In the genomic region with DNA sequence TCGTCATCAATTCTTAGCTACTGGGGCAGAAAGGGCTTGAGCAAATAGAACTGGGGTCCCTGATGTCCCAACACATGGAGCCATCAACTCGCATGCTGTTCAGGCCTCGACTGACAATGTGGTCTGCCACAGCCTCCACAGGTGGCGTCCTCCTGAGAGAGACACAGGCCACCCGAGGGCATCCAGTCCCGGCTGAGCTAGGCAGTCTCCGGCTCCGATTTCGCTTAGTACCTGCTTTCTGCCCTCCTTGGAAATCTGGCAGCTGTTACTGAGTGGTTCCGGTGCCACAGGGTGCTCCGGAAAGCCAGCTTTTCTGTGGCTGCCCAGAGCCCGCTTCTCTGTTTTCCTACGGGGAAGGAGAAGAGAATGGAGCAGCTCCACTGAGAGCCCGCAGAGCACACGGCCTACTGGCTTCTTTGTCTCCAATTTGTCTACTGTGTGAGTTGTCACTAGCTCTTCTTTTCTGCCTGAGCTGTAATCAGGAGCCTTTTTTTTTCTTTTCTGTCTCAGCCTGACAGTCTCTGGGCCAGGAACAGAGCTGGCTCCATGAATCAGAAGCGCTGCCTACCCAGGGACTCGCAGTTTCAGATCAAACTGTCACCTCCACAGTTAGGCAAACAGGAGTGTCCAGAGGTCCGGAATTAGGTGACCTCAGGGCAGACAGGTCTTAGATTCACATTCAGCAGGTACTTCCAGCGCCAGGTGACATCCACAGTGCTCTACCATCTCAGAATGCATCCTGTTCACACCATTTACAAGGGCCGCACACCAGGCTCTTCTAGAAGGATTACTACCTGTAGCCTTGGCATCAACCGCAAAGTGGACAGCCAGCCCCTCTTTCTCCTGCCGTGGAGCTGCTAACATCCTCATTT, we compare ENCODE assay signal across 18 cellular contexts.
"Had no signal": no experiment of that assay in that cellular context is flagged by ENCODE, and none has a peak within 500 bp of the region (broad histone marks: within the 10 kb centered on the region; RNA-seq: fewer than 3 reads in every experiment).

No MANE protein-coding gene starts in this region.

- H3K4me3 Mint-ChIP-seq: activated naive CD4-positive, alpha-beta T cell treated with anti-CD3 and anti-CD28 coated beads for 36 hours; natural killer cell treated with Interleukin-12 subunit alpha and Interleukin-12 subunit beta and Interleukin-15 and Interleukin-18, amount 100 ng/mL, for 72 hours; T-cell had no signal

- H3K27me3 Mint-ChIP-seq: natural killer cell treated with Interleukin-12 subunit alpha and Interleukin-12 subunit beta and Interleukin-15 and Interleukin-18, amount 100 ng/mL, for 72 hours; T-cell had no signal

- DNase-seq: activated CD4-positive, CD25-positive, alpha-beta regulatory T cell treated with anti-CD3 and anti-CD28 coated beads, Interleukin-2, amount 50 U/mL, for 72 hours; activated naive CD4-positive, alpha-beta T cell treated with anti-CD3 and anti-CD28 coated beads for 36 hours; activated T-cell treated with anti-CD3 and anti-CD28 coated beads for 4 hours; cortex of kidney; effector CD8-positive, alpha-beta T cell; foreskin keratinocyte; glutamatergic neuron; hypothalamus; kidney; left ventricle myocardium inferior; mesenchymal stem cell; stimulated activated CD4-positive, alpha-beta T cell treated with anti-CD3 and anti-CD28 coated beads, Interleukin-2, amount 100 ng/mL, for 48 hours; stimulated activated naive CD4-positive, alpha-beta T cell; T-cell; T1000 had no signal

- H3K4me1 Mint-ChIP-seq: T-cell had no signal

- H3K9me3 ChIP-seq: left ventricle myocardium inferior, tibial nerve, vagina had no signal

- H3K9me3 Mint-ChIP-seq: activated naive CD4-positive, alpha-beta T cell treated with anti-CD3 and anti-CD28 coated beads for 36 hours; natural killer cell treated with Interleukin-12 subunit alpha and Interleukin-12 subunit beta and Interleukin-15 and Interleukin-18, amount 100 ng/mL, for 72 hours; T-cell had no signal

- H3K27me3 ChIP-seq: foreskin keratinocyte, tibial nerve, vagina had no signal

- H3K36me3 ChIP-seq: vagina had no signal

- ATAC-seq: foreskin keratinocyte; natural killer cell treated with Interleukin-12 subunit alpha and Interleukin-12 subunit beta and Interleukin-15 and Interleukin-18, amount 100 ng/mL, for 72 hours; T-cell had no signal

- H3K4me3 ChIP-seq: left ventricle myocardium inferior, tibial nerve, vagina had no signal

- H3K4me1 ChIP-seq: foreskin keratinocyte, vagina had no signal

- H3K27ac Mint-ChIP-seq: activated naive CD4-positive, alpha-beta T cell treated with anti-CD3 and anti-CD28 coated beads for 36 hours; natural killer cell treated with Interleukin-12 subunit alpha and Interleukin-12 subunit beta and Interleukin-15 and Interleukin-18, amount 100 ng/mL, for 72 hours; T-cell had no signal

- H3K27ac ChIP-seq: foreskin keratinocyte, left ventricle myocardium inferior, tibial nerve, vagina had no signal

- H3K36me3 Mint-ChIP-seq: natural killer cell treated with Interleukin-12 subunit alpha and Interleukin-12 subunit beta and Interleukin-15 and Interleukin-18, amount 100 ng/mL, for 72 hours; T-cell had no signal
